Comparison of ENCODE assay signal across 8 cellular contexts in genomic region chr5:9845185-9845584, GRCh38.
"Had no signal": no experiment of that assay in that cellular context is flagged by ENCODE, and none has a peak within 500 bp of the region (broad histone marks: within the 10 kb centered on the region; RNA-seq: fewer than 3 reads in every experiment).

No MANE protein-coding gene starts in this region.

- FAIRE-seq: G401.6, GM12878, GM12891, GM12892, GM18507, GM19239 had no signal

- H3K4me3 ChIP-seq: GM12878 had no signal

- DNase-seq: GDM1, GF-D8 had no signal

- ATAC-seq: GM12878 had no signal
